In the genomic region with DNA sequence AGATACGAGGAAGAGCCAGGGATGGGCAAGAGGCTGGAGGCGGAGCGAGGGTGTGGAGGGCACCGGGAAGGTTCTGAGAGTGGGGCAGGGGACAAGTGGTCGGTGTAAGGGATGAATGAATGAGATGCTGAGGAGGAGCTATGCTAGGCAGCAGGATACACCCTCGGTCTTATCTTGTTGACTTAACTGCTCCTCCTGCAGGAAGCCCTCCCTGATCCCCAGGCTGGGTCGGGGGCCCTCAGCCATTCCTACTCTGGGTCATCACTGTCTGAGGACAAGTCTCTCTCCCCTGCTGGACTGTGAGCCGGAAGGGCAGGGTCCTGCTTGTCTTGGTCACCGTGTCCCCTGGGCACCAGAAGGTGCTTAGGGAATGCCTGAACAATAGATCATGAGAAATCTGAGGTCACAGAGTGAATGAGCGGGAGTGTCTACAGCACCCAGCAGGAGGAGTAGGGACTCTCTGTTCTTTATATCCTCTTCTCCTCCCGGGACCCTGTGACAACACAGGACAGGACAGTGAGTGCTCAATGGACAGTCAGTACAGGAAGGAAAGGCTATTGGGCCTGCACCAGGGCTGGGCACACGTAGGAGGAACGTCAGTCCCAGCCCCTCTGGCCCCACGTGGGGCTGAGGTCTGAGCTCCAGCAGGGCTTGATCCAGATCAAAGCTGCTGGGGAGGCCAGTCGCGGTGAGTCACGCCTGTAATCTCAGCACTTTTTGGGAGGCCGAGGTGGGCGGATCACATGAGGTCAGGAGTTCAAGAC, we compare ENCODE assay signal across 9 cellular contexts. TPM values are rescaled to one million over a fixed set of nuclear protein-coding genes. Genes with fewer than 3 reads are reported as not detected.
DNase-seq lines count a peak whose midpoint lies in the region; ATAC-seq and TF ChIP-seq lines count a peak whose summit lies in the region.
"Had no signal": no experiment of that assay in that cellular context is flagged by ENCODE, and none has a peak within 500 bp of the region (broad histone marks: within the 10 kb centered on the region; RNA-seq: fewer than 3 reads in every experiment).

No MANE protein-coding gene starts in this region.

- H3K4me3 ChIP-seq in NB4 (ENCODE audit: low read depth, low read length), result no peak overlapping the region
- peak overlapping the region in 52 of 59 donors; percentile 12 to 65 (median 51) for H3K4me3 ChIP-seq in dorsolateral prefrontal cortex

- in situ Hi-C loops in Caki2 (cut with HindIII; ENCODE audit: low pct_unique_long_range_greater_than_20kb, low sequenced_read_pairs), result no loop called here

- H3K27ac ChIP-seq in dorsolateral prefrontal cortex, result peak overlapping the region in 38 of 59 donors; percentile 2 to 74 (median 44)
- H3K27ac ChIP-seq: tibial nerve had no signal

- intact Hi-C loops in dorsolateral prefrontal cortex (cut with DNase I), result loop anchor here in 1 of 2 donors (10.0 kb wide), 1 partner anchor 59 kb away; the partner anchor contains the start of gene PPP1R37

- TF ChIP-seq CTCF in NB4 (IDR thresholded peaks at IDR 0.05; ENCODE audit: low read depth, low read length) (no peak), dorsolateral prefrontal cortex (IDR thresholded peaks at IDR 0.05 in 54 of 56, conservative IDR thresholded peaks at IDR 0.05 in 2 of 56; ENCODE audit: low read depth in 1 of 56, partially characterized antibody in 56 of 56) (no peak), nephron (IDR thresholded peaks at IDR 0.05; ENCODE audit: unreplicated experiment in 3 of 3) (no peak)

- H3K27ac Mint-ChIP-seq in nephron, result peak overlapping the region in 2 of 3 experiments; percentile 37 to 73

- no peak for TF ChIP-seq POLR2A in NB4 (IDR thresholded peaks at IDR 0.05; ENCODE audit: extremely low read depth, insufficient read length)

- peaks cover 0 to 23% (median 0%) of the 10 kb centered on the region in 45 donors for H3K27me3 ChIP-seq in dorsolateral prefrontal cortex

- peak overlapping the region in 2 of 3 experiments; percentile 65 to 70 for H3K4me3 Mint-ChIP-seq in nephron

- peak; percentile 34 for DNase-seq in Caki2 (ENCODE audit: low read depth)
- DNase-seq in NB4 (ENCODE audit: low read depth), result peak; percentile 50
- no peak for DNase-seq in dorsolateral prefrontal cortex
- DNase-seq in activated effector memory CD4-positive, alpha-beta T cell treated with Interleukin-2 at 50 U/mL for 16 hours, result no peak
- no peak for DNase-seq in cortex of kidney (lab: John Stamatoyannopoulos, UW)
- DNase-seq in DMS79 treated with DMSO at 0.1 percent for 48 hours (lab: John Stamatoyannopoulos, UW), result no peak

- H3K9me3 Mint-ChIP-seq in nephron, result no peaks in the 10 kb centered on the region

- H3K27me3 Mint-ChIP-seq in nephron (ENCODE audit: low read depth), result peaks cover 34% of the 10 kb centered on the region

- no peaks in the 10 kb centered on the region for H3K36me3 Mint-ChIP-seq in nephron (ENCODE audit: low read depth)

- no peak for ATAC-seq in HG03280 (IDR thresholded peaks at IDR 0.05; ENCODE audit: unreplicated experiment)

- H3K4me1 Mint-ChIP-seq in nephron, result peaks cover 7% of the 10 kb centered on the region

RNA-seq across cellular contexts. Expression of gene NKPD1, which starts 6.5 kb away (rescaled TPM):
- total RNA-seq in Caki2 (2014; rRNA removed; shearing (Covaris generic); ENCODE audit: low replicate concordance), result not detected in 2 replicates
- 1 to 10 TPM in 26 of 120 experiments, under 1 TPM in 94; 0.22 to 2.5 (median 0.70) TPM for total RNA-seq in dorsolateral prefrontal cortex

RNA-seq across cellular contexts. Expression of gene TRAPPC6A, which starts 23.8 kb away (rescaled TPM):
- 46.7 and 82.4 TPM in 2 replicates for total RNA-seq in Caki2 (2014; rRNA removed; shearing (Covaris generic); ENCODE audit: low replicate concordance)
- 10 to 100 TPM in 119 of 120 experiments, 1 to 10 TPM in 1; 9.2 to 35.7 (median 20.2) TPM for total RNA-seq in dorsolateral prefrontal cortex

RNA-seq across cellular contexts. Expression of gene BLOC1S3, which starts 24.3 kb away (rescaled TPM):
- 10.2 and 13.3 TPM in 2 replicates for total RNA-seq in Caki2 (2014; rRNA removed; shearing (Covaris generic); ENCODE audit: low replicate concordance)
- 10 to 100 TPM in 119 of 120 experiments, 1 to 10 TPM in 1; 9.7 to 23.1 (median 13.5) TPM for total RNA-seq in dorsolateral prefrontal cortex

Comparison
In these comparisons a context has a peak if more than half of its experiments do, and no peak if none do; other contexts are left out.
1. DNase-seq: peak in Caki2 (single experiment) and NB4 (single experiment); none in dorsolateral prefrontal cortex (0 of 10), activated effector memory CD4-positive, alpha-beta T cell treated with Interleukin-2 at 50 U/mL for 16 hours (single experiment), cortex of kidney (single experiment) and DMS79 treated with DMSO at 0.1 percent for 48 hours (single experiment).